ENCODE assay signal across 27 cellular contexts in genomic region chr1:7050751-7051665, GRCh38.
"Had no signal": no experiment of that assay in that cellular context is flagged by ENCODE, and none has a peak within 500 bp of the region (broad histone marks: within the 10 kb centered on the region; RNA-seq: fewer than 3 reads in every experiment).

No MANE protein-coding gene starts in this region.

- ATAC-seq: activated CD4-positive, CD25-positive, alpha-beta regulatory T cell treated with anti-CD3 and anti-CD28 coated beads, Interleukin-2, amount 50 U/mL, for 24 hours; activated CD8-positive, alpha-beta memory T cell treated with anti-CD3 and anti-CD28 coated beads, Interleukin-2, amount 10 ng/mL, durations not matched to agents 7 days and 5 days; activated CD8-positive, alpha-beta T cell treated with anti-CD3 and anti-CD28 coated beads for 36 hours; foreskin keratinocyte; left ventricle myocardium superior; stimulated activated memory B cell treated with anti-CD40 and anti-IgM and Interleukin-4, amounts not matched to agents 10 μg/mL and 1 μg/mL and 100 μg/mL, for 72 hours; T-helper 17 cell; upper lobe of right lung had no signal

- H3K9me3 ChIP-seq: thyroid gland, upper lobe of right lung had no signal

- H3K27ac Mint-ChIP-seq: activated CD4-positive, alpha-beta T cell treated with anti-CD3 and anti-CD28 coated beads, Interleukin-2, amount 10 ng/mL, durations not matched to agents 7 days and 5 days; activated CD8-positive, alpha-beta memory T cell treated with anti-CD3 and anti-CD28 coated beads, Interleukin-2, amount 10 ng/mL, durations not matched to agents 7 days and 5 days; activated CD8-positive, alpha-beta T cell treated with anti-CD3 and anti-CD28 coated beads for 36 hours; activated naive CD4-positive, alpha-beta T cell treated with anti-CD3 and anti-CD28 coated beads, Interleukin-2, amount 50 U/mL, for 24 hours; activated T-helper 1 cell treated with anti-CD3 and anti-CD28 coated beads, Interleukin-12 subunit alpha, Interleukin-12 subunit beta, Interleukin-2, Interleukin-4 antibody, amounts not matched to agents 30 ng/mL and 10 ng/mL and 1 ng/mL, durations not matched to agents 14 hours and 24 hours and 36 hours; dendritic cell treated with granulocyte-macrophage colony-stimulating factor and Interleukin-4, amounts not matched to agents 40 ng/mL and 50 ng/mL, for 4 days; memory B cell; stimulated activated memory B cell treated with anti-CD40 and anti-IgM and Interleukin-4, amounts not matched to agents 10 μg/mL and 1 μg/mL and 100 μg/mL, for 72 hours; T-helper 17 cell had no signal

- H3K4me3 ChIP-seq: hepatocyte, sigmoid colon, smooth muscle cell, thyroid gland, upper lobe of right lung had no signal

- H2AFZ ChIP-seq: hepatocyte had no signal

- H3K27me3 ChIP-seq: foreskin keratinocyte, hepatocyte, thyroid gland had no signal

- DNase-seq: activated CD4-positive, alpha-beta T cell treated with anti-CD3 and anti-CD28 coated beads, Interleukin-2, amount 10 ng/mL, durations not matched to agents 7 days and 5 days; activated CD8-positive, alpha-beta memory T cell treated with anti-CD3 and anti-CD28 coated beads, Interleukin-2, amount 10 ng/mL, durations not matched to agents 7 days and 5 days; activated CD8-positive, alpha-beta T cell treated with anti-CD3 and anti-CD28 coated beads for 36 hours; activated gamma-delta T cell treated with Interleukin-2 at 50 U/mL for 16 hours; activated T-cell treated with anti-CD3 and anti-CD28 coated beads for 4 hours; effector CD4-positive, alpha-beta T cell; foreskin keratinocyte; immature natural killer cell; kidney glomerular epithelial cell; left ventricle myocardium superior; occipital lobe; retina; sigmoid colon; stimulated activated CD4-positive, alpha-beta T cell treated with anti-CD3 and anti-CD28 coated beads, Interleukin-15, amount 100 ng/mL, for 24 hours; SW 1271; T-helper 17 cell; thyroid gland; upper lobe of right lung had no signal

- H3K36me3 Mint-ChIP-seq: activated CD8-positive, alpha-beta memory T cell treated with anti-CD3 and anti-CD28 coated beads, Interleukin-2, amount 10 ng/mL, durations not matched to agents 7 days and 5 days; activated naive CD4-positive, alpha-beta T cell treated with anti-CD3 and anti-CD28 coated beads, Interleukin-2, amount 50 U/mL, for 24 hours; brain; immature natural killer cell; stimulated activated memory B cell treated with anti-CD40 and anti-IgM and Interleukin-4, amounts not matched to agents 10 μg/mL and 1 μg/mL and 100 μg/mL, for 72 hours had no signal

- H3K4me1 ChIP-seq: foreskin keratinocyte, sigmoid colon, thyroid gland, upper lobe of right lung had no signal

- H3K9me3 Mint-ChIP-seq: activated CD4-positive, alpha-beta T cell treated with anti-CD3 and anti-CD28 coated beads, Interleukin-2, amount 10 ng/mL, durations not matched to agents 7 days and 5 days; activated CD8-positive, alpha-beta T cell treated with anti-CD3 and anti-CD28 coated beads for 36 hours; activated T-helper 1 cell treated with anti-CD3 and anti-CD28 coated beads, Interleukin-12 subunit alpha, Interleukin-12 subunit beta, Interleukin-2, Interleukin-4 antibody, amounts not matched to agents 30 ng/mL and 10 ng/mL and 1 ng/mL, durations not matched to agents 14 hours and 24 hours and 36 hours had no signal

- H3K36me3 ChIP-seq: sigmoid colon, thyroid gland, upper lobe of right lung had no signal

- H3K4me3 Mint-ChIP-seq: activated CD4-positive, alpha-beta T cell treated with anti-CD3 and anti-CD28 coated beads, Interleukin-2, amount 10 ng/mL, durations not matched to agents 7 days and 5 days; activated CD8-positive, alpha-beta memory T cell treated with anti-CD3 and anti-CD28 coated beads, Interleukin-2, amount 10 ng/mL, durations not matched to agents 7 days and 5 days; activated CD8-positive, alpha-beta T cell treated with anti-CD3 and anti-CD28 coated beads for 36 hours; activated naive CD4-positive, alpha-beta T cell treated with anti-CD3 and anti-CD28 coated beads, Interleukin-2, amount 50 U/mL, for 24 hours; activated T-helper 1 cell treated with anti-CD3 and anti-CD28 coated beads, Interleukin-12 subunit alpha, Interleukin-12 subunit beta, Interleukin-2, Interleukin-4 antibody, amounts not matched to agents 30 ng/mL and 10 ng/mL and 1 ng/mL, durations not matched to agents 14 hours and 24 hours and 36 hours; brain; dendritic cell treated with granulocyte-macrophage colony-stimulating factor and Interleukin-4, amounts not matched to agents 40 ng/mL and 50 ng/mL, for 4 days; immature natural killer cell; memory B cell; stimulated activated memory B cell treated with anti-CD40 and anti-IgM and Interleukin-4, amounts not matched to agents 10 μg/mL and 1 μg/mL and 100 μg/mL, for 72 hours; T-helper 17 cell had no signal

- H3K4me1 Mint-ChIP-seq: activated CD4-positive, alpha-beta T cell treated with anti-CD3 and anti-CD28 coated beads, Interleukin-2, amount 10 ng/mL, durations not matched to agents 7 days and 5 days; activated CD8-positive, alpha-beta memory T cell treated with anti-CD3 and anti-CD28 coated beads, Interleukin-2, amount 10 ng/mL, durations not matched to agents 7 days and 5 days; activated naive CD4-positive, alpha-beta T cell treated with anti-CD3 and anti-CD28 coated beads, Interleukin-2, amount 50 U/mL, for 24 hours; immature natural killer cell; memory B cell; stimulated activated memory B cell treated with anti-CD40 and anti-IgM and Interleukin-4, amounts not matched to agents 10 μg/mL and 1 μg/mL and 100 μg/mL, for 72 hours; T-helper 17 cell had no signal

- H3K4me2 ChIP-seq: hepatocyte, smooth muscle cell had no signal

- H3K27ac ChIP-seq: foreskin keratinocyte, hepatocyte, sigmoid colon, thyroid gland, upper lobe of right lung had no signal

- H3K27me3 Mint-ChIP-seq: activated CD4-positive, alpha-beta T cell treated with anti-CD3 and anti-CD28 coated beads, Interleukin-2, amount 10 ng/mL, durations not matched to agents 7 days and 5 days; activated CD8-positive, alpha-beta memory T cell treated with anti-CD3 and anti-CD28 coated beads, Interleukin-2, amount 10 ng/mL, durations not matched to agents 7 days and 5 days had no signal
